ENCODE assay signal across 21 cellular contexts in the genomic region with DNA sequence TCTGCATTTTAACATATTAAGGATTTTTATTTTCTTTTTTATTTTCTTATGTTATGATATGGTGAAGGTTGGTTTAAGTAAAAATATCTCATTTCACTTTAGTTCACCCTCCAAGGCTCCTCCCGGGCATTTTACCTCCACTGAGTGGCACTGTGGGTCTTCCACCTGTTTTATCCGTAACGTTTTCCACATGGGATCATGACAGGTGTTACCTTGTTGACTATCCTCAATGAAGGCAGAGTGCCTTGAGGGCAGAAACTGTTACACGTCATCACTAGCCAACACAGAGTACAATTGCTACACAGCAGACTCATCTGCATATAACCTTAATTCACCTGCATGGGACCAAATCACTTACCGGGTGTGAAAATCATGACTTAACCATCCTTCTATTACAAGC.
DNase-seq lines count a peak whose midpoint lies in the region; ATAC-seq and TF ChIP-seq lines count a peak whose summit lies in the region.
"Had no signal": no experiment of that assay in that cellular context is flagged by ENCODE, and none has a peak within 500 bp of the region (broad histone marks: within the 10 kb centered on the region; RNA-seq: fewer than 3 reads in every experiment).

No MANE protein-coding gene starts in this region.

- ATAC-seq in left lung, result peak; percentile 39
- ATAC-seq: activated CD8-positive, alpha-beta T cell treated with anti-CD3 and anti-CD28 coated beads, Interleukin-2, amount 10 ng/mL, durations not matched to agents 7 days and 5 days; heart right ventricle; natural killer cell; stimulated activated effector memory CD8-positive, alpha-beta T cell treated with anti-CD3 and anti-CD28 coated beads, Interleukin-12 subunit alpha, Interleukin-12 subunit beta, amount 100 ng/mL, for 72 hours had no signal

- TF ChIP-seq CTCF in WERI-Rb-1 (IDR thresholded peaks at IDR 0.05; ENCODE audit: low read depth, low read length) (no peak), left lung (IDR thresholded peaks at IDR 0.05) (no peak)

- H3K4me1 ChIP-seq in left lung, result no peaks in the 10 kb centered on the region
- H3K4me1 ChIP-seq: adrenal gland, heart right ventricle, tibial artery had no signal

- DNase-seq in DMS 273 (lab: John Stamatoyannopoulos, UW; ENCODE audit: unreplicated experiment) (peak; percentile 19), DMS 273 treated with DMSO at 0.1 percent for 48 hours (lab: John Stamatoyannopoulos, UW) (no peak), NCI-H2081 treated with DMSO at 0.1 percent for 48 hours (lab: John Stamatoyannopoulos, UW) (peak; percentile 60), WERI-Rb-1 (peak; percentile 13), left lung (no peak), GDM1 (lab: John Stamatoyannopoulos, UW) (no peak), GM19238 (ENCODE audit: insufficient read length, low spot score) (no peak)
- no peak for DNase-seq in activated naive CD4-positive, alpha-beta T cell (lab: John Stamatoyannopoulos, UW)
- DNase-seq: activated B cell treated with CpG ODN at 0.5 μM for 24 hours; activated CD8-positive, alpha-beta T cell treated with anti-CD3 and anti-CD28 coated beads, Interleukin-2, amount 10 ng/mL, durations not matched to agents 7 days and 5 days; adrenal gland; BE2C; GM23248; heart right ventricle; Kasumi-1; natural killer cell; NCI-H187; Right ventricle myocardium superior; tibial artery had no signal

- H3K4me3 ChIP-seq in WERI-Rb-1 (ENCODE audit: low read depth, low read length), result no peak overlapping the region
- no peak overlapping the region for H3K4me3 ChIP-seq in left lung
- H3K4me3 ChIP-seq: adrenal gland, GM23248, heart right ventricle, tibial artery had no signal

- H3K27me3 ChIP-seq in WERI-Rb-1 (ENCODE audit: insufficient read depth, low read depth, severe bottlenecking) (peaks cover 20% of the 10 kb centered on the region), left lung (peaks cover 0 to 4% of the 10 kb centered on the region in 2 donors)
- H3K27me3 ChIP-seq: BE2C, tibial artery had no signal

- intact Hi-C loops in left lung (cut with DNase I), result no loop called here

- H3K9me3 ChIP-seq in WERI-Rb-1 (ENCODE audit: severe bottlenecking) (peaks cover 1% of the 10 kb centered on the region), left lung (no peaks in the 10 kb centered on the region)
- H3K9me3 ChIP-seq: adrenal gland, BE2C, heart right ventricle, tibial artery had no signal

- H3K27ac ChIP-seq in WERI-Rb-1, result no peak overlapping the region
- no peak overlapping the region for H3K27ac ChIP-seq in left lung
- H3K27ac ChIP-seq: 22Rv1, adrenal gland, GM23248, heart right ventricle, tibial artery had no signal

- H3K36me3 ChIP-seq in WERI-Rb-1 (no peaks in the 10 kb centered on the region), left lung (no peaks in the 10 kb centered on the region)
- H3K36me3 ChIP-seq: adrenal gland, BE2C, heart right ventricle, tibial artery had no signal

Comparison
In these comparisons a context has a peak if more than half of its experiments do, and no peak if none do; other contexts are left out.
1. DNase-seq: peak in DMS 273 (single experiment), NCI-H2081 treated with DMSO at 0.1 percent for 48 hours (single experiment) and WERI-Rb-1 (single experiment); none in DMS 273 treated with DMSO at 0.1 percent for 48 hours (single experiment), left lung (0 of 2), GDM1 (single experiment), activated naive CD4-positive, alpha-beta T cell (0 of 4) and GM19238 (single experiment).